Comparison of ENCODE assay signal across 8 cellular contexts in genomic region chr7:20217193-20217948, GRCh38. TPM values are rescaled to one million over a fixed set of nuclear protein-coding genes. Genes with fewer than 3 reads are reported as not detected.
A peak's percentile ranks its signal among the peaks of the same experiment; 100 is the strongest.
DNase-seq lines count a peak whose midpoint lies in the region; ATAC-seq and TF ChIP-seq lines count a peak whose summit lies in the region.

TSS of gene MACC1 (minus strand) at chr7:20217384. CDS start at chr7:20161862, 55,522 bp downstream.

- no peaks in the 10 kb centered on the region for H4K20me1 ChIP-seq in Loucy (ENCODE audit: insufficient read depth, low read length, poor library complexity, severe bottlenecking)

- peak within 1 kb of the TSS; percentile 14 for H2BK120ac ChIP-seq in mesendoderm (ENCODE audit: low read depth, low read length)

- H3K23ac ChIP-seq in mesendoderm (ENCODE audit: low read length): no peak within 1 kb of the TSS

- H3K27me3 Mint-ChIP-seq in activated CD8-positive, alpha-beta memory T cell treated with anti-CD3 and anti-CD28 coated beads, Interleukin-2, amount 10 ng/mL, durations not matched to agents 7 days and 5 days: no peaks in the 10 kb centered on the region

- POLR2A ChIA-PET in HEK293 (lab: Yijun Ruan, JAX): no interaction called here

- no peak within 1 kb of the TSS for H3K27ac ChIP-seq in HEK293 (ENCODE audit: extremely low read depth, low read depth, low read length)
- H3K27ac ChIP-seq in mesendoderm (ENCODE audit: low read depth, low read length): no peak within 1 kb of the TSS

- H3K79me2 ChIP-seq in Loucy (ENCODE audit: insufficient read depth, low read length) (no peaks in the 10 kb centered on the region), mesendoderm (ENCODE audit: control insufficient read depth, insufficient read depth, low read length) (no peaks in the 10 kb centered on the region)

- no peaks in the 10 kb centered on the region for H3K9me3 Mint-ChIP-seq in activated CD8-positive, alpha-beta memory T cell treated with anti-CD3 and anti-CD28 coated beads, Interleukin-2, amount 10 ng/mL, durations not matched to agents 7 days and 5 days (ENCODE audit: low read depth)

- H3K4me1 ChIP-seq in HEK293 (ENCODE audit: control insufficient read depth, insufficient read depth, low read length) (no peaks in the 10 kb centered on the region), Loucy (ENCODE audit: insufficient read depth, low read length, poor library complexity, severe bottlenecking) (peaks cover 43% of the 10 kb centered on the region), mesendoderm (ENCODE audit: control insufficient read depth, low read depth, low read length) (peaks cover 9% of the 10 kb centered on the region)

- no peaks in the 10 kb centered on the region for H3K9me2 ChIP-seq in Loucy (replicated peaks; ENCODE audit: low read depth, low read length)

- peak; percentile 62 for DNase-seq in activated CD8-positive, alpha-beta memory T cell treated with anti-CD3 and anti-CD28 coated beads, Interleukin-2, amount 10 ng/mL, durations not matched to agents 7 days and 5 days
- DNase-seq in activated CD8-positive, alpha-beta memory T cell treated with anti-CD3 and anti-CD28 coated beads, Interleukin-2, amount 50 U/mL, for 48 hours: no peak
- no peak for DNase-seq in astrocyte of the cerebellum (ENCODE audit: low read depth)
- DNase-seq in mesendoderm: peak; percentile 89
- DNase-seq in SW 1271 (lab: John Stamatoyannopoulos, UW): no peak
- DNase-seq in T-helper 9 cell: no peak

- no peaks in the 10 kb centered on the region for H3K79me1 ChIP-seq in mesendoderm (ENCODE audit: low read length)

- no peak within 1 kb of the TSS for H3K27ac Mint-ChIP-seq in activated CD8-positive, alpha-beta memory T cell treated with anti-CD3 and anti-CD28 coated beads, Interleukin-2, amount 10 ng/mL, durations not matched to agents 7 days and 5 days

- H3K9ac ChIP-seq in Loucy (ENCODE audit: low read depth, low read length, poor library complexity, severe bottlenecking) (peak within 1 kb of the TSS; percentile 61), mesendoderm (ENCODE audit: low read length) (no peak within 1 kb of the TSS)

- no peaks in the 10 kb centered on the region for H3K9me3 ChIP-seq in HEK293 (ENCODE audit: control insufficient read depth, insufficient read depth, low read depth, low read length)
- H3K9me3 ChIP-seq in Loucy (ENCODE audit: insufficient read depth, low read depth, low read length): no peaks in the 10 kb centered on the region

- peaks cover 17% of the 10 kb centered on the region for H3K4me1 Mint-ChIP-seq in activated CD8-positive, alpha-beta memory T cell treated with anti-CD3 and anti-CD28 coated beads, Interleukin-2, amount 10 ng/mL, durations not matched to agents 7 days and 5 days

- no peaks in the 10 kb centered on the region for H3K27me3 ChIP-seq in Loucy (ENCODE audit: insufficient read depth, low read length, poor library complexity, severe bottlenecking)
- no peaks in the 10 kb centered on the region for H3K27me3 ChIP-seq in mesendoderm (ENCODE audit: insufficient read depth, low read length, poor library complexity)

- peak within 1 kb of the TSS; percentile 19 for H3K4me3 Mint-ChIP-seq in activated CD8-positive, alpha-beta memory T cell treated with anti-CD3 and anti-CD28 coated beads, Interleukin-2, amount 10 ng/mL, durations not matched to agents 7 days and 5 days

- no peaks in the 10 kb centered on the region for H3F3A ChIP-seq in Loucy (ENCODE audit: low read depth)

- no peak within 1 kb of the TSS for H3K4me3 ChIP-seq in HEK293 (ENCODE audit: low read depth, low read length)
- H3K4me3 ChIP-seq in Loucy (ENCODE audit: low read length, poor library complexity, severe bottlenecking): peak within 1 kb of the TSS; percentile 75
- no peak within 1 kb of the TSS for H3K4me3 ChIP-seq in astrocyte of the cerebellum (ENCODE audit: low read depth, low read length)
- no peak within 1 kb of the TSS for H3K4me3 ChIP-seq in mesendoderm (ENCODE audit: low read length)

- WGBS in mesendoderm (ENCODE audit: extremely low coverage, insufficient coverage, low lambda C conversion rate): no CpG with 5 or more reads among the region's 6 CpGs

- H3K36me3 Mint-ChIP-seq in activated CD8-positive, alpha-beta memory T cell treated with anti-CD3 and anti-CD28 coated beads, Interleukin-2, amount 10 ng/mL, durations not matched to agents 7 days and 5 days: no peaks in the 10 kb centered on the region

- no peak within 1 kb of the TSS for H2AK5ac ChIP-seq in mesendoderm (ENCODE audit: low read length)

- peak within 1 kb of the TSS; percentile 89 for H2AFZ ChIP-seq in Loucy (ENCODE audit: low read length)

- H4K8ac ChIP-seq in mesendoderm (ENCODE audit: low read depth, low read length): no peak within 1 kb of the TSS

- H2BK15ac ChIP-seq in mesendoderm (replicated peaks; ENCODE audit: low read depth): no peak within 1 kb of the TSS

- peak within 1 kb of the TSS; percentile 19 for H3K56ac ChIP-seq in mesendoderm (ENCODE audit: low read length)

- H2BK5ac ChIP-seq in mesendoderm (ENCODE audit: low read length): no peak within 1 kb of the TSS

- peak within 1 kb of the TSS; percentile 73 for H3K4me2 ChIP-seq in Loucy (ENCODE audit: low read depth, low read length, poor library complexity, severe bottlenecking)
- no peak within 1 kb of the TSS for H3K4me2 ChIP-seq in mesendoderm (ENCODE audit: low read length)

- CTCF ChIA-PET in activated CD8-positive, alpha-beta memory T cell treated with anti-CD3 and anti-CD28 coated beads, Interleukin-2, amount 10 ng/mL, durations not matched to agents 7 days and 5 days (lab: Charles Lee): no interaction called here
- CTCF ChIA-PET in HEK293 (lab: Yijun Ruan, JAX): no interaction called here

- no peak within 1 kb of the TSS for H3K18ac ChIP-seq in mesendoderm (ENCODE audit: low read length)

- no peak within 1 kb of the TSS for H3K4ac ChIP-seq in mesendoderm (ENCODE audit: low read depth, low read length)

- in situ Hi-C loops in astrocyte of the cerebellum (cut with HindIII; ENCODE audit: low sequenced_read_pairs): no loop called here

- peak; percentile 78 for ATAC-seq in activated CD8-positive, alpha-beta memory T cell treated with anti-CD3 and anti-CD28 coated beads, Interleukin-2, amount 10 ng/mL, durations not matched to agents 7 days and 5 days

- TF ChIP-seq CTCF in HEK293 (tag by site-specific recombination; IDR thresholded peaks at IDR 0.05) (no peak), Loucy (conservative IDR thresholded peaks at IDR 0.05; ENCODE audit: low read length) (peak; percentile 53), astrocyte of the cerebellum (IDR thresholded peaks at IDR 0.05; ENCODE audit: low read depth, low read length, missing control alignments) (peak; percentile 8)

- H4K5ac ChIP-seq in mesendoderm (ENCODE audit: low read length): no peak within 1 kb of the TSS

- H3K36me3 ChIP-seq in HEK293 (ENCODE audit: control insufficient read depth in 2 of 2, insufficient read depth in 1 of 2, low read length in 2 of 2) (no peaks in the 10 kb centered on the region), Loucy (ENCODE audit: insufficient read depth, low read length) (no peaks in the 10 kb centered on the region), mesendoderm (ENCODE audit: control insufficient read depth, insufficient read depth, low read length) (no peaks in the 10 kb centered on the region)

TF ChIP-seq in HEK293, 187 proteins besides CTCF, POLR2A, EP300 and RAD21:
- no peak for TF ChIP-seq KLF10 (tag by site-specific recombination; IDR thresholded peaks at IDR 0.05)
- peak; percentile 47; the same call in 1 of the 2 replicates for TF ChIP-seq ZNF335 (tag by site-specific recombination; conservative IDR thresholded peaks at IDR 0.05)
- TF ChIP-seq KLF9 (tag by site-specific recombination; IDR thresholded peaks at IDR 0.05; ENCODE audit: low read depth): no peak
- no peak for TF ChIP-seq ZNF513 (tag by site-specific recombination; IDR thresholded peaks at IDR 0.05)
- no peak for TF ChIP-seq ZNF366 (tag by site-specific recombination; conservative IDR thresholded peaks at IDR 0.05)
- no peak for TF ChIP-seq ZNF132 (tag by site-specific recombination; IDR thresholded peaks at IDR 0.05; ENCODE audit: borderline replicate concordance)
- no peak for TF ChIP-seq ZNF670 (tag by site-specific recombination; IDR thresholded peaks at IDR 0.05; ENCODE audit: low read depth)

RNA-seq across cellular contexts. Expression of gene MACC1, which starts in this region (rescaled TPM):
- total RNA-seq in activated CD8-positive, alpha-beta memory T cell treated with anti-CD3 and anti-CD28 coated beads, Interleukin-2, amount 10 ng/mL, durations not matched to agents 7 days and 5 days: 1 to 10 TPM; 1.5 to 2.7 TPM
- 3.8 TPM for polyA plus RNA-seq in mesendoderm (2013, experiment 1 of 2)
- polyA plus RNA-seq in mesendoderm (2013, experiment 2 of 2): 4.1 TPM

Comparison
In these comparisons a context has a peak if more than half of its experiments do, and no peak if none do; other contexts are left out.
1. DNase-seq: peak in activated CD8-positive, alpha-beta memory T cell treated with anti-CD3 and anti-CD28 coated beads, Interleukin-2, amount 10 ng/mL, durations not matched to agents 7 days and 5 days (single experiment) and mesendoderm (single experiment); none in activated CD8-positive, alpha-beta memory T cell treated with anti-CD3 and anti-CD28 coated beads, Interleukin-2, amount 50 U/mL, for 48 hours (single experiment), astrocyte of the cerebellum (single experiment), SW 1271 (0 of 2) and T-helper 9 cell (single experiment).